Comparison of ENCODE assay signal across 25 cellular contexts in the genomic region with DNA sequence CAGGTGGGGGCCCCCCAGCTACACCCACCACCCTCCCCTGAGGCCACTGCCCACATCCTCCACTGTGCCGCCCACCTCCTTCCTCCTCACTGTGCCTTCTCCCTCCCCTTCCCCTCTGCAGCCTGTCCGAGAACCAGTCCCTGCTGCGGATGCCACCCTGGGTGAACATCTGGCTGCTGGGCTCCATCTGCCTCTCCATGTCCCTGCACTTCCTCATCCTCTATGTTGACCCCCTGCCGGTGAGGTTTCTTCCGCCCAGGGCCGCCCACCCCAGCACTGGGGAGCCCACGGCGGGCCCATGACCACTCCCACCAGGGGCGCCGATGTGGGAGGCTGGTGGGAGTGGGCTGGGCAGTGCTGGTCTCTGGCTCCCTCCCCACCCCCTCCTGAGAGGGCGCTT. TPM values are rescaled to one million over a fixed set of nuclear protein-coding genes. Genes with fewer than 3 reads are reported as not detected.
DNase-seq lines count a peak whose midpoint lies in the region; ATAC-seq and TF ChIP-seq lines count a peak whose summit lies in the region.
"Had no signal": no experiment of that assay in that cellular context is flagged by ENCODE, and none has a peak within 500 bp of the region (broad histone marks: within the 10 kb centered on the region; RNA-seq: fewer than 3 reads in every experiment).

No MANE protein-coding gene starts in this region.

- H3K9me3 Mint-ChIP-seq in stimulated activated memory B cell treated with anti-CD40 and anti-IgM and Interleukin-4, amounts not matched to agents 10 μg/mL and 1 μg/mL and 100 μg/mL, for 72 hours: no peaks in the 10 kb centered on the region
- H3K9me3 Mint-ChIP-seq: activated CD4-positive, alpha-beta memory T cell treated with anti-CD3 and anti-CD28 coated beads for 36 hours; activated naive CD4-positive, alpha-beta T cell treated with anti-CD3 and anti-CD28 coated beads for 36 hours; GM23338; natural killer cell treated with Interleukin-12 subunit alpha and Interleukin-12 subunit beta and Interleukin-15 and Interleukin-18, amount 100 ng/mL, for 72 hours; stimulated activated naive CD8-positive, alpha-beta T cell treated with anti-CD3 and anti-CD28 coated beads, Interleukin-15, Interleukin-2, amounts not matched to agents 100 ng/mL and 50 ng/mL, for 24 hours; WTC11 had no signal

- no peak overlapping the region for H3K27ac ChIP-seq in gastroesophageal sphincter
- H3K27ac ChIP-seq: sigmoid colon, SJCRH30, transverse colon had no signal

- no peaks in the 10 kb centered on the region for H3K9me3 ChIP-seq in gastroesophageal sphincter
- H3K9me3 ChIP-seq: sigmoid colon, SJCRH30, transverse colon had no signal

- H3K4me3 Mint-ChIP-seq in stimulated activated memory B cell treated with anti-CD40 and anti-IgM and Interleukin-4, amounts not matched to agents 10 μg/mL and 1 μg/mL and 100 μg/mL, for 72 hours: no peak overlapping the region
- H3K4me3 Mint-ChIP-seq: activated CD4-positive, alpha-beta memory T cell treated with anti-CD3 and anti-CD28 coated beads for 36 hours; activated naive CD4-positive, alpha-beta T cell treated with anti-CD3 and anti-CD28 coated beads for 36 hours; GM23338; natural killer cell treated with Interleukin-12 subunit alpha and Interleukin-12 subunit beta and Interleukin-15 and Interleukin-18, amount 100 ng/mL, for 72 hours; stimulated activated naive CD8-positive, alpha-beta T cell treated with anti-CD3 and anti-CD28 coated beads, Interleukin-15, Interleukin-2, amounts not matched to agents 100 ng/mL and 50 ng/mL, for 24 hours; WTC11 had no signal

- DNase-seq in NB4 (ENCODE audit: low read depth) (peak; percentile 68), left colon (no peak), NCI-H345 (lab: John Stamatoyannopoulos, UW) (no peak)
- DNase-seq in stimulated activated CD4-positive, alpha-beta T cell treated with anti-CD3 and anti-CD28 coated beads, Interleukin-4, amount 100 ng/mL, for 4 hours: no peak
- DNase-seq: activated CD4-positive, alpha-beta memory T cell treated with anti-CD3 and anti-CD28 coated beads for 36 hours; activated naive CD4-positive, alpha-beta T cell treated with anti-CD3 and anti-CD28 coated beads for 36 hours; caudate nucleus; foreskin melanocyte; mammary epithelial cell; NCI-H1694 treated with DMSO at 0.1 percent for 48 hours; NCI-H446; NK-92 treated with Interleukin-12 subunit alpha and Interleukin-12 subunit beta, amount 100 ng/mL, for 24 hours; posterior cingulate gyrus; sigmoid colon; SJCRH30; transverse colon had no signal

- H3K36me3 ChIP-seq in gastroesophageal sphincter: peaks cover 0 to 42% of the 10 kb centered on the region in 2 donors

- no peak for TF ChIP-seq CTCF in NB4 (IDR thresholded peaks at IDR 0.05; ENCODE audit: low read depth, low read length)
- TF ChIP-seq CTCF in gastroesophageal sphincter (IDR thresholded peaks at IDR 0.05): no peak

- H3K27ac Mint-ChIP-seq in stimulated activated memory B cell treated with anti-CD40 and anti-IgM and Interleukin-4, amounts not matched to agents 10 μg/mL and 1 μg/mL and 100 μg/mL, for 72 hours: peak overlapping the region; percentile 55
- H3K27ac Mint-ChIP-seq: activated CD4-positive, alpha-beta memory T cell treated with anti-CD3 and anti-CD28 coated beads for 36 hours; activated naive CD4-positive, alpha-beta T cell treated with anti-CD3 and anti-CD28 coated beads for 36 hours; GM23338; natural killer cell treated with Interleukin-12 subunit alpha and Interleukin-12 subunit beta and Interleukin-15 and Interleukin-18, amount 100 ng/mL, for 72 hours; stimulated activated naive CD8-positive, alpha-beta T cell treated with anti-CD3 and anti-CD28 coated beads, Interleukin-15, Interleukin-2, amounts not matched to agents 100 ng/mL and 50 ng/mL, for 24 hours; WTC11 had no signal

- 60 to 68% methylated on average over 3 to 4 of the region's 11 CpGs for WGBS in gastroesophageal sphincter (ENCODE audit: low coverage in 1 of 2), 2 donors

- no peaks in the 10 kb centered on the region for H3K27me3 Mint-ChIP-seq in stimulated activated memory B cell treated with anti-CD40 and anti-IgM and Interleukin-4, amounts not matched to agents 10 μg/mL and 1 μg/mL and 100 μg/mL, for 72 hours
- H3K27me3 Mint-ChIP-seq: activated CD4-positive, alpha-beta memory T cell treated with anti-CD3 and anti-CD28 coated beads for 36 hours; natural killer cell treated with Interleukin-12 subunit alpha and Interleukin-12 subunit beta and Interleukin-15 and Interleukin-18, amount 100 ng/mL, for 72 hours; stimulated activated naive CD8-positive, alpha-beta T cell treated with anti-CD3 and anti-CD28 coated beads, Interleukin-15, Interleukin-2, amounts not matched to agents 100 ng/mL and 50 ng/mL, for 24 hours had no signal

- H3K4me1 ChIP-seq in gastroesophageal sphincter: no peaks in the 10 kb centered on the region
- H3K4me1 ChIP-seq: sigmoid colon, SJCRH30, transverse colon had no signal

- H3K4me1 Mint-ChIP-seq in stimulated activated memory B cell treated with anti-CD40 and anti-IgM and Interleukin-4, amounts not matched to agents 10 μg/mL and 1 μg/mL and 100 μg/mL, for 72 hours: peaks cover 25% of the 10 kb centered on the region
- H3K4me1 Mint-ChIP-seq: GM23338, WTC11 had no signal

- intact Hi-C loops in left colon (cut with DNase I, micrococcal nuclease): no loop called here

- no peaks in the 10 kb centered on the region for H3K27me3 ChIP-seq in gastroesophageal sphincter
- H3K27me3 ChIP-seq: sigmoid colon, SJCRH30, transverse colon had no signal

- H3K4me3 ChIP-seq in NB4 (ENCODE audit: low read depth, low read length) (no peak overlapping the region), gastroesophageal sphincter (no peak overlapping the region)
- H3K4me3 ChIP-seq: GM23338, sigmoid colon, SJCRH30, transverse colon had no signal

- no peak for TF ChIP-seq EP300 in gastroesophageal sphincter (IDR thresholded peaks at IDR 0.05)

- TF ChIP-seq POLR2A in GM10847 (IDR thresholded peaks at IDR 0.05; ENCODE audit: extremely low read depth, insufficient read length) (peak; percentile 4), NB4 (IDR thresholded peaks at IDR 0.05; ENCODE audit: extremely low read depth, insufficient read length) (no peak), gastroesophageal sphincter (IDR thresholded peaks at IDR 0.05) (no peak)

- peak; percentile 21 for ATAC-seq in left colon
- ATAC-seq in stimulated activated memory B cell treated with anti-CD40 and anti-IgM and Interleukin-4, amounts not matched to agents 10 μg/mL and 1 μg/mL and 100 μg/mL, for 72 hours: peak; percentile 52
- ATAC-seq in gastroesophageal sphincter: no peak
- ATAC-seq: GM23338, Panc1, WTC11 had no signal

- H3K36me3 Mint-ChIP-seq in stimulated activated memory B cell treated with anti-CD40 and anti-IgM and Interleukin-4, amounts not matched to agents 10 μg/mL and 1 μg/mL and 100 μg/mL, for 72 hours: peaks cover 13% of the 10 kb centered on the region
- H3K36me3 Mint-ChIP-seq: activated CD4-positive, alpha-beta memory T cell treated with anti-CD3 and anti-CD28 coated beads for 36 hours; natural killer cell treated with Interleukin-12 subunit alpha and Interleukin-12 subunit beta and Interleukin-15 and Interleukin-18, amount 100 ng/mL, for 72 hours; WTC11 had no signal

RNA-seq across cellular contexts. Expression of gene RABEP2, which starts 22.1 kb away (rescaled TPM):
- total RNA-seq in left colon (10 to 100 TPM; 39.6 to 41.4 TPM), gastroesophageal sphincter (10 to 100 TPM; 18.9 to 30.2 (median 24.9) TPM)

RNA-seq across cellular contexts. Expression of gene ATP2A1, which starts 24.6 kb away (rescaled TPM):
- 1 to 10 TPM in 1 of 2 donors, under 1 TPM in 1; 0.47 to 1.3 TPM for total RNA-seq in left colon
- total RNA-seq in gastroesophageal sphincter: under 1 TPM in 1 of 4 donors, not detected in 3; 0.31 TPM

RNA-seq across cellular contexts. Expression of gene CD19, which starts 28.9 kb away (rescaled TPM):
- total RNA-seq in left colon (1 to 10 TPM in 1 of 2 donors, under 1 TPM in 1; 0.64 to 1.2 TPM), gastroesophageal sphincter (not detected)
- total RNA-seq: epithelial cell of proximal tubule, mammary epithelial cell, sigmoid colon had no signal

RNA-seq across cellular contexts. Expression of gene SH2B1, which starts 39.3 kb away (rescaled TPM):
- total RNA-seq in left colon (10 to 100 TPM; 84.3 to 90.0 TPM), gastroesophageal sphincter (10 to 100 TPM; 23.6 to 51.0 (median 28.3) TPM)

RNA-seq across cellular contexts. Expression of gene NFATC2IP, which starts 47.8 kb away (rescaled TPM):
- 10 to 100 TPM; 42.9 to 52.0 TPM for total RNA-seq in left colon
- 10 to 100 TPM; 13.9 to 28.0 (median 22.8) TPM for total RNA-seq in gastroesophageal sphincter
